ENCODE assay signal across 12 cellular contexts in the genomic region with DNA sequence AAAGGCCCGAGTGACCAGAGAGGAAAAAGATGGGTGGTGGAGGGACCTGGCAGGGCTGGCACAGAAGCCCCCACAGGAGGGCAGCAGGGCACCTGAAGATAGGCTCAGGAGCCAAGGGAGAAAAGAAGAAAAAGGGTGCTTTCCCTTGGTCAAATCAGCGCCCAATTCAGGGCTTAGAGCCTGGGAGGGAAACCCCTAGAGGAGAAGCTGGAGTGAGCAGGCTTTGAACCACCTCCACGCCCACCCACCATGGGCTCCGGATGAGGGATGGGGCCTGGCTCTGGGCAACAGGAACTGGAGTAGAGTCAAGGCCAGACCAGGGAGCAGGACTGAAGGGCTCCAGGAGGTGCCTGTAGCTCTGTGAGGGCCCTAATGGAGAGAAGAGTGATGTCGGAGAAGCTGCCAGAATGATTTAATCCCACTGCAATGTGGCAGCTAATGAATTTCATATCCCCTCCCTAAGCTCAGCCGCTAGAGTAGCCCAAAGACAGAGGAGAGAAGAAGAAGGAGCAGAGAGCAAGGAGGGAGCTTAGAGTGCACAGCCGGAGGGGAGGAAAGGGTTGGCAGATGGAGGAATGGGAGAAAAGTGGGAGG. TPM values are rescaled to one million over a fixed set of nuclear protein-coding genes. Genes with fewer than 3 reads are reported as not detected.
DNase-seq lines count a peak whose midpoint lies in the region; ATAC-seq, FAIRE-seq and TF ChIP-seq lines count a peak whose summit lies in the region.
"Had no signal": no experiment of that assay in that cellular context is flagged by ENCODE, and none has a peak within 500 bp of the region (broad histone marks: within the 10 kb centered on the region; RNA-seq: fewer than 3 reads in every experiment).

No MANE protein-coding gene starts in this region.

- H3K4me3 ChIP-seq in choroid plexus epithelial cell (ENCODE audit: low read depth, low read length) (no peak overlapping the region), mucosa of descending colon (no peak overlapping the region)
- H3K4me3 ChIP-seq: cardiac muscle cell had no signal

- no peaks in the 10 kb centered on the region for H3K36me3 ChIP-seq in mucosa of descending colon (ENCODE audit: low read depth)
- H3K36me3 ChIP-seq: cardiac muscle cell had no signal

- no peak for FAIRE-seq in urothelium cell line (lab: Jason Lieb, UNC)
- FAIRE-seq: small intestine had no signal

- DNase-seq in activated CD4-positive, alpha-beta T cell treated with anti-CD3 and anti-CD28 coated beads for 36 hours = peak; percentile 16
- DNase-seq in activated CD4-positive, alpha-beta T cell treated with anti-CD3 and anti-CD28 coated beads, Interleukin-2, amount 50 U/mL, for 1 hour = no peak
- peak; percentile 35 for DNase-seq in choroid plexus epithelial cell (ENCODE audit: low read depth)
- DNase-seq in mucosa of descending colon = no peak
- DNase-seq in urothelium cell line (ENCODE audit: low spot score) = peak; percentile 31
- no peak for DNase-seq in DMS53 treated with DMSO at 0.1 percent for 48 hours (lab: John Stamatoyannopoulos, UW; ENCODE audit: unreplicated experiment)
- no peak for DNase-seq in activated T-cell treated with anti-CD3 and anti-CD28 coated beads, Interleukin-2, amount 50 U/mL, for 4 hours
- DNase-seq: small intestine had no signal

- H3K27ac Mint-ChIP-seq in activated CD4-positive, alpha-beta T cell treated with anti-CD3 and anti-CD28 coated beads for 36 hours = no peak overlapping the region
- H3K27ac Mint-ChIP-seq: stimulated activated naive CD8-positive, alpha-beta T cell treated with anti-CD3 and anti-CD28 coated beads, Interleukin-15, Interleukin-2, amounts not matched to agents 100 ng/mL and 50 ng/mL, for 24 hours had no signal

- no peaks in the 10 kb centered on the region for H3K9me3 ChIP-seq in mucosa of descending colon

- TF ChIP-seq CTCF in choroid plexus epithelial cell (conservative IDR thresholded peaks at IDR 0.05; ENCODE audit: low read depth, low read length) = no peak
- no peak for TF ChIP-seq CTCF in mucosa of descending colon (IDR thresholded peaks at IDR 0.05)

- no peaks in the 10 kb centered on the region for H3K4me1 ChIP-seq in mucosa of descending colon (ENCODE audit: low read depth)

- no peaks in the 10 kb centered on the region for H3K4me1 Mint-ChIP-seq in activated CD4-positive, alpha-beta T cell treated with anti-CD3 and anti-CD28 coated beads for 36 hours
- H3K4me1 Mint-ChIP-seq in activated T-cell treated with anti-CD3 and anti-CD28 coated beads, Interleukin-2, amount 50 U/mL, for 4 hours (ENCODE audit: low read depth) = peaks cover 2% of the 10 kb centered on the region

- CTCF ChIA-PET in activated CD4-positive, alpha-beta T cell treated with anti-CD3 and anti-CD28 coated beads for 36 hours (lab: Charles Lee) = interaction anchor here (0.6 to 1.5 kb wide), 6 partner anchors 23 to 412 kb away, joined by 3 to 6 read pairs (median 3); no protein-coding TSS in a partner anchor

- H3K4me3 Mint-ChIP-seq in activated CD4-positive, alpha-beta T cell treated with anti-CD3 and anti-CD28 coated beads for 36 hours = no peak overlapping the region
- H3K4me3 Mint-ChIP-seq in activated T-cell treated with anti-CD3 and anti-CD28 coated beads, Interleukin-2, amount 50 U/mL, for 4 hours = no peak overlapping the region
- H3K4me3 Mint-ChIP-seq: stimulated activated naive CD8-positive, alpha-beta T cell treated with anti-CD3 and anti-CD28 coated beads, Interleukin-15, Interleukin-2, amounts not matched to agents 100 ng/mL and 50 ng/mL, for 24 hours had no signal

- peaks cover 11% of the 10 kb centered on the region for H3K27me3 Mint-ChIP-seq in activated CD4-positive, alpha-beta T cell treated with anti-CD3 and anti-CD28 coated beads for 36 hours
- H3K27me3 Mint-ChIP-seq in activated T-cell treated with anti-CD3 and anti-CD28 coated beads, Interleukin-2, amount 50 U/mL, for 4 hours (ENCODE audit: low read depth) = peaks cover 29% of the 10 kb centered on the region

- ATAC-seq in activated CD4-positive, alpha-beta T cell treated with anti-CD3 and anti-CD28 coated beads for 36 hours = no peak
- peak; percentile 11 for ATAC-seq in mucosa of descending colon
- no peak for ATAC-seq in activated T-cell treated with anti-CD3 and anti-CD28 coated beads, Interleukin-2, amount 50 U/mL, for 4 hours
- ATAC-seq in GM18873 (IDR thresholded peaks at IDR 0.05; ENCODE audit: low FRiP score, unreplicated experiment) = no peak
- ATAC-seq: activated CD4-positive, CD25-positive, alpha-beta regulatory T cell treated with anti-CD3 and anti-CD28 coated beads, Interleukin-2, amount 50 U/mL, for 24 hours had no signal

- intact Hi-C loops in activated CD4-positive, alpha-beta T cell treated with anti-CD3 and anti-CD28 coated beads for 36 hours (cut with DNase I, micrococcal nuclease) = no loop called here
- intact Hi-C loops in mucosa of descending colon (cut with DNase I, micrococcal nuclease) = no loop called here

- no peaks in the 10 kb centered on the region for H3K36me3 Mint-ChIP-seq in activated CD4-positive, alpha-beta T cell treated with anti-CD3 and anti-CD28 coated beads for 36 hours (ENCODE audit: low read depth)
- no peaks in the 10 kb centered on the region for H3K36me3 Mint-ChIP-seq in activated T-cell treated with anti-CD3 and anti-CD28 coated beads, Interleukin-2, amount 50 U/mL, for 4 hours (ENCODE audit: insufficient read depth)

- POLR2A ChIA-PET in activated CD4-positive, alpha-beta T cell treated with anti-CD3 and anti-CD28 coated beads for 36 hours (lab: Charles Lee) = no interaction called here

- no peaks in the 10 kb centered on the region for H3K9me3 Mint-ChIP-seq in activated CD4-positive, alpha-beta T cell treated with anti-CD3 and anti-CD28 coated beads for 36 hours (ENCODE audit: low read depth)
- no peaks in the 10 kb centered on the region for H3K9me3 Mint-ChIP-seq in activated T-cell treated with anti-CD3 and anti-CD28 coated beads, Interleukin-2, amount 50 U/mL, for 4 hours
- H3K9me3 Mint-ChIP-seq: stimulated activated naive CD8-positive, alpha-beta T cell treated with anti-CD3 and anti-CD28 coated beads, Interleukin-15, Interleukin-2, amounts not matched to agents 100 ng/mL and 50 ng/mL, for 24 hours had no signal

RNA-seq across cellular contexts. Expression of a gene that starts 12.0 kb away (rescaled TPM):
- not detected for total RNA-seq in activated CD4-positive, alpha-beta T cell treated with anti-CD3 and anti-CD28 coated beads for 36 hours
- total RNA-seq in mucosa of descending colon = 100 to 1,000 TPM in 1 of 3 donors, 1 to 10 TPM in 2; 5.5 to 174 (median 5.6) TPM
- under 1 TPM; 0.03 to 0.05 (median 0.03) TPM for total RNA-seq in activated T-cell treated with anti-CD3 and anti-CD28 coated beads, Interleukin-2, amount 50 U/mL, for 4 hours
- total RNA-seq: cardiac muscle cell had no signal

RNA-seq across cellular contexts. Expression of a gene that starts 30.4 kb away (rescaled TPM):
- total RNA-seq in activated CD4-positive, alpha-beta T cell treated with anti-CD3 and anti-CD28 coated beads for 36 hours = not detected
- total RNA-seq in mucosa of descending colon = not detected
- total RNA-seq in activated T-cell treated with anti-CD3 and anti-CD28 coated beads, Interleukin-2, amount 50 U/mL, for 4 hours = not detected
- total RNA-seq: cardiac muscle cell had no signal

Comparison
In these comparisons a context has a peak if more than half of its experiments do, and no peak if none do; other contexts are left out.
1. DNase-seq: peak in activated CD4-positive, alpha-beta T cell treated with anti-CD3 and anti-CD28 coated beads for 36 hours (single experiment), choroid plexus epithelial cell (single experiment) and urothelium cell line (single experiment); none in activated CD4-positive, alpha-beta T cell treated with anti-CD3 and anti-CD28 coated beads, Interleukin-2, amount 50 U/mL, for 1 hour (single experiment), mucosa of descending colon (0 of 3), DMS53 treated with DMSO at 0.1 percent for 48 hours (single experiment) and activated T-cell treated with anti-CD3 and anti-CD28 coated beads, Interleukin-2, amount 50 U/mL, for 4 hours (single experiment).
2. RNA of a gene that starts 12.0 kb away (total RNA-seq): 5.5 to 174 TPM in mucosa of descending colon; 0.03 to 0.05 TPM in activated T-cell treated with anti-CD3 and anti-CD28 coated beads, Interleukin-2, amount 50 U/mL, for 4 hours and not detected in activated CD4-positive, alpha-beta T cell treated with anti-CD3 and anti-CD28 coated beads for 36 hours; every median in the first group is over 4 times any median in the second.